In the genomic region with DNA sequence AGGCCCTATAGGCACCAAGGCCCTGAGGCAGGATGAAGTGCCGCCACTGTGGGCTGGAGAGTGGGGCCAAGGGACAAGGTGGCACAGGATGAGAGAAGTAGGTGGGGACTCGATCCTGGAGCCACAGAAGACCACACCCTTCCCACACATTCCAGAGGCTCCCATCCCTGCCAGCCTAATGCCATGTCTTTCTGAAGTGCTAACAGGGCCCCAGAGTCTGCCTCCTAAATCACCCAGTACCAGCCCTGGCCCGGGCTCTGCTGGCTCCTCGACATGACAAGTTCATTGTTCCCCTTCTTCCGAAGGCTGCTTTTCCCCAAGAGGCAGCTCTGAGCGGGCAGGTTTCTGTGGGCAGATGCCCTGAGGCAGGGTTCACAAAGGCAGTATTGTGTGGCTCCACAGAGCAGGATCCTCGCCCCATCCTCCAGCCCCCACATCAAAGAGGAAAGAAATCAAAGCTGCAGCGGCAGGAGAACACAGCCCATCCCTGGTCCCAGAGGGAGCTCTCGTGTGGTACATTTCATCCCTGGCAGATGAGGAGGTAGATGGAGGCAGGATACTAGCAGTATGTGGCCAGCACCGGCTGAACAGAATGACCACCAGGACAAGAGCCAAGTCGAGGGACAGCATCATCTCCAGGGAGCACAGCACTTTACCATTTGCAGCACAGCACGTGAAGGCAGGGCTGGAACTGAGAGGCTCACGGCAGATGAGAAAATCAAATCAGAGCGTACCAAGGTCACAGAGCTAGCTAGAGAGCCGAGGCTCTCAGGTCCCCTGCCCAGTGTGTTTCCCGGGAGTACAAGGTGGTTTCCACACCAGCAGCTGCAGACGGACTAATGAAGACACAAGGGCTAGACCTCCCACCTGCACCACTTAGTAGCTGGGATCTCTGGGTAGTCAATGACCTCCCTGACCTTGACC, we compare ENCODE assay signal across 10 cellular contexts.
DNase-seq lines count a peak whose midpoint lies in the region; ATAC-seq and TF ChIP-seq lines count a peak whose summit lies in the region.
"Had no signal": no experiment of that assay in that cellular context is flagged by ENCODE, and none has a peak within 500 bp of the region (broad histone marks: within the 10 kb centered on the region; RNA-seq: fewer than 3 reads in every experiment).

No MANE protein-coding gene starts in this region.

- no peaks in the 10 kb centered on the region for H3K27me3 ChIP-seq in GM23338 (ENCODE audit: insufficient read depth)
- H3K27me3 ChIP-seq in SJCRH30 = peaks cover 27% of the 10 kb centered on the region
- no peaks in the 10 kb centered on the region for H3K27me3 ChIP-seq in hepatocyte

- H3K9me3 ChIP-seq in SJCRH30 (replicated peaks) = no peaks in the 10 kb centered on the region
- H3K9me3 ChIP-seq in hepatocyte (ENCODE audit: low read depth) = no peaks in the 10 kb centered on the region

- H3F3A ChIP-seq in GM23338 (replicated peaks; ENCODE audit: low read depth) = no peaks in the 10 kb centered on the region

- WGBS in hepatocyte (ENCODE audit: low lambda C conversion rate, missing lambda C conversion rate) = 38% methylated on average over 17 of the region's 17 CpGs

- H2AFZ ChIP-seq in GM23338 (0 out of 2 replicates have a peak overlapping the region, but pooled peaks have one; percentile 72), hepatocyte (peak overlapping the region; percentile 30)

- intact Hi-C loops in Right ventricle myocardium superior (cut with DNase I) = no loop called here

- no peaks in the 10 kb centered on the region for H3K9me2 ChIP-seq in GM23338 (ENCODE audit: insufficient read depth)
- H3K9me2 ChIP-seq in hepatocyte (replicated peaks; ENCODE audit: insufficient read depth) = no peaks in the 10 kb centered on the region

- H3K36me3 ChIP-seq in GM23338 (ENCODE audit: insufficient read depth) (no peaks in the 10 kb centered on the region), SJCRH30 (no peaks in the 10 kb centered on the region), hepatocyte (replicated peaks; ENCODE audit: insufficient read depth, low read depth) (no peaks in the 10 kb centered on the region)

- no peak overlapping the region for H3K27ac Mint-ChIP-seq in GM23338
- H3K27ac Mint-ChIP-seq in stimulated activated effector memory CD8-positive, alpha-beta T cell treated with anti-CD3 and anti-CD28 coated beads, Interleukin-12 subunit alpha, Interleukin-12 subunit beta, amount 100 ng/mL, for 72 hours = peak overlapping the region; percentile 15

- H3K27ac ChIP-seq in GM23338 (ENCODE audit: low read depth) (no peak overlapping the region), SJCRH30 (no peak overlapping the region), hepatocyte (peak overlapping the region; percentile 77)
- H3K27ac ChIP-seq: KMS-11 had no signal

- H3K4me1 ChIP-seq in GM23338 (ENCODE audit: insufficient read depth) (peaks cover 4% of the 10 kb centered on the region; the same call in 1 of the 2 replicates), SJCRH30 (peaks cover 12% of the 10 kb centered on the region; the same call in 1 of the 2 replicates), hepatocyte (ENCODE audit: insufficient read depth) (peaks cover 25% of the 10 kb centered on the region)

- ATAC-seq in GM23338 (peak; percentile 74), HG03039 (IDR thresholded peaks at IDR 0.05; ENCODE audit: unreplicated experiment) (no peak), Right ventricle myocardium superior (ENCODE audit: poor library complexity) (no peak)
- ATAC-seq in stimulated activated effector memory CD8-positive, alpha-beta T cell treated with anti-CD3 and anti-CD28 coated beads, Interleukin-12 subunit alpha, Interleukin-12 subunit beta, amount 100 ng/mL, for 72 hours = no peak

- no peak overlapping the region for H3K4me3 ChIP-seq in GM23338
- no peak overlapping the region for H3K4me3 ChIP-seq in SJCRH30
- no peak overlapping the region for H3K4me3 ChIP-seq in hepatocyte

- DNase-seq in GM23338 (ENCODE audit: low spot score) (no peak), SJCRH30 (peak; percentile 82 to 88), hepatocyte (ENCODE audit: low spot score) (peak; percentile 43), Right ventricle myocardium superior (no peak), NCI-H1694 treated with DMSO at 0.1 percent for 48 hours (lab: John Stamatoyannopoulos, UW) (no peak)
- no peak for DNase-seq in stimulated activated effector memory CD8-positive, alpha-beta T cell treated with anti-CD3 and anti-CD28 coated beads, Interleukin-12 subunit alpha, Interleukin-12 subunit beta, amount 100 ng/mL, for 72 hours (ENCODE audit: low spot score in 2 of 2)
- no peak for DNase-seq in activated CD4-positive, alpha-beta T cell treated with anti-CD3 and anti-CD28 coated beads, Interleukin-2, amount 50 U/mL, for 4 hours
- DNase-seq: mesenchymal stem cell had no signal

- no peaks in the 10 kb centered on the region for H3K79me2 ChIP-seq in GM23338 (replicated peaks; ENCODE audit: insufficient read depth)
- no peaks in the 10 kb centered on the region for H3K79me2 ChIP-seq in hepatocyte

- peaks cover 10% of the 10 kb centered on the region for H3K4me1 Mint-ChIP-seq in GM23338
- no peaks in the 10 kb centered on the region for H3K4me1 Mint-ChIP-seq in stimulated activated effector memory CD8-positive, alpha-beta T cell treated with anti-CD3 and anti-CD28 coated beads, Interleukin-12 subunit alpha, Interleukin-12 subunit beta, amount 100 ng/mL, for 72 hours

- TF ChIP-seq CTCF in GM23338 (conservative IDR thresholded peaks at IDR 0.05; ENCODE audit: low read depth in 2 of 2) (no peak), hepatocyte (IDR thresholded peaks at IDR 0.05; ENCODE audit: poor library complexity) (no peak)

- peaks cover 3% of the 10 kb centered on the region for H3K27me3 Mint-ChIP-seq in GM23338 (ENCODE audit: insufficient read depth, low read depth, poor library complexity)

- H3K9me3 Mint-ChIP-seq in GM23338 = no peaks in the 10 kb centered on the region
- H3K9me3 Mint-ChIP-seq in stimulated activated effector memory CD8-positive, alpha-beta T cell treated with anti-CD3 and anti-CD28 coated beads, Interleukin-12 subunit alpha, Interleukin-12 subunit beta, amount 100 ng/mL, for 72 hours = no peaks in the 10 kb centered on the region

- H3K4me2 ChIP-seq in GM23338 (no peak overlapping the region), hepatocyte (peak overlapping the region; percentile 59)
- H3K4me2 ChIP-seq: KMS-11 had no signal

- H3K4me3 Mint-ChIP-seq in GM23338 = no peak overlapping the region
- no peak overlapping the region for H3K4me3 Mint-ChIP-seq in stimulated activated effector memory CD8-positive, alpha-beta T cell treated with anti-CD3 and anti-CD28 coated beads, Interleukin-12 subunit alpha, Interleukin-12 subunit beta, amount 100 ng/mL, for 72 hours

- H3K36me3 Mint-ChIP-seq in GM23338 (ENCODE audit: low read depth) = no peaks in the 10 kb centered on the region
- no peaks in the 10 kb centered on the region for H3K36me3 Mint-ChIP-seq in stimulated activated effector memory CD8-positive, alpha-beta T cell treated with anti-CD3 and anti-CD28 coated beads, Interleukin-12 subunit alpha, Interleukin-12 subunit beta, amount 100 ng/mL, for 72 hours

- no peaks in the 10 kb centered on the region for H4K20me1 ChIP-seq in GM23338 (replicated peaks; ENCODE audit: insufficient read depth)
- H4K20me1 ChIP-seq in hepatocyte (ENCODE audit: insufficient read depth, poor library complexity, severe bottlenecking) = no peaks in the 10 kb centered on the region

TF ChIP-seq in GM23338, 12 proteins besides CTCF, POLR2A, EP300 and RAD21 (continues in another document):
- no peak for TF ChIP-seq CREB1 (CRISPR knock-in tag; IDR thresholded peaks at IDR 0.05; ENCODE audit: low read depth)
- TF ChIP-seq, protein P1, sequence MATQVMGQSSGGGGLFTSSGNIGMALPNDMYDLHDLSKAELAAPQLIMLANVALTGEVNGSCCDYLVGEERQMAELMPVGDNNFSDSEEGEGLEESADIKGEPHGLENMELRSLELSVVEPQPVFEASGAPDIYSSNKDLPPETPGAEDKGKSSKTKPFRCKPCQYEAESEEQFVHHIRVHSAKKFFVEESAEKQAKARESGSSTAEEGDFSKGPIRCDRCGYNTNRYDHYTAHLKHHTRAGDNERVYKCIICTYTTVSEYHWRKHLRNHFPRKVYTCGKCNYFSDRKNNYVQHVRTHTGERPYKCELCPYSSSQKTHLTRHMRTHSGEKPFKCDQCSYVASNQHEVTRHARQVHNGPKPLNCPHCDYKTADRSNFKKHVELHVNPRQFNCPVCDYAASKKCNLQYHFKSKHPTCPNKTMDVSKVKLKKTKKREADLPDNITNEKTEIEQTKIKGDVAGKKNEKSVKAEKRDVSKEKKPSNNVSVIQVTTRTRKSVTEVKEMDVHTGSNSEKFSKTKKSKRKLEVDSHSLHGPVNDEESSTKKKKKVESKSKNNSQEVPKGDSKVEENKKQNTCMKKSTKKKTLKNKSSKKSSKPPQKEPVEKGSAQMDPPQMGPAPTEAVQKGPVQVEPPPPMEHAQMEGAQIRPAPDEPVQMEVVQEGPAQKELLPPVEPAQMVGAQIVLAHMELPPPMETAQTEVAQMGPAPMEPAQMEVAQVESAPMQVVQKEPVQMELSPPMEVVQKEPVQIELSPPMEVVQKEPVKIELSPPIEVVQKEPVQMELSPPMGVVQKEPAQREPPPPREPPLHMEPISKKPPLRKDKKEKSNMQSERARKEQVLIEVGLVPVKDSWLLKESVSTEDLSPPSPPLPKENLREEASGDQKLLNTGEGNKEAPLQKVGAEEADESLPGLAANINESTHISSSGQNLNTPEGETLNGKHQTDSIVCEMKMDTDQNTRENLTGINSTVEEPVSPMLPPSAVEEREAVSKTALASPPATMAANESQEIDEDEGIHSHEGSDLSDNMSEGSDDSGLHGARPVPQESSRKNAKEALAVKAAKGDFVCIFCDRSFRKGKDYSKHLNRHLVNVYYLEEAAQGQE (IDR thresholded peaks at IDR 0.05; ENCODE audit: unreplicated experiment) = no peak
- no peak for TF ChIP-seq ZNF331 (CRISPR knock-in tag; IDR thresholded peaks at IDR 0.05; ENCODE audit: low read depth)
- TF ChIP-seq JUNB (IDR thresholded peaks at IDR 0.05; ENCODE audit: unreplicated experiment) = no peak
- no peak for TF ChIP-seq EZH2phosphoT487 (IDR thresholded peaks at IDR 0.05; ENCODE audit: unreplicated experiment)
- TF ChIP-seq ZNF114 (CRISPR knock-in tag; IDR thresholded peaks at IDR 0.05) = no peak
- TF ChIP-seq EZH2 (IDR thresholded peaks at IDR 0.05; ENCODE audit: low read depth, unreplicated experiment) = no peak
- no peak for TF ChIP-seq STAT1 (IDR thresholded peaks at IDR 0.05; ENCODE audit: unreplicated experiment)
- TF ChIP-seq POLR2AphosphoS5 (IDR thresholded peaks at IDR 0.05; ENCODE audit: low read depth) = no peak
- no peak for TF ChIP-seq NANOG (IDR thresholded peaks at IDR 0.05; ENCODE audit: borderline replicate concordance)

Comparison
In these comparisons a context has a peak if more than half of its experiments do, and no peak if none do; other contexts are left out.
1. DNase-seq: peak in SJCRH30 (2 of 2) and hepatocyte (single experiment); none in GM23338 (single experiment), stimulated activated effector memory CD8-positive, alpha-beta T cell treated with anti-CD3 and anti-CD28 coated beads, Interleukin-12 subunit alpha, Interleukin-12 subunit beta, amount 100 ng/mL, for 72 hours (0 of 2), activated CD4-positive, alpha-beta T cell treated with anti-CD3 and anti-CD28 coated beads, Interleukin-2, amount 50 U/mL, for 4 hours (0 of 2), Right ventricle myocardium superior (single experiment) and NCI-H1694 treated with DMSO at 0.1 percent for 48 hours (single experiment).